8 cellular contexts compared by ENCODE assay signal in genomic region chr9:120619751-120620655, GRCh38. TPM values are rescaled to one million over a fixed set of nuclear protein-coding genes. Genes with fewer than 3 reads are reported as not detected.
DNase-seq lines count a peak whose midpoint lies in the region; ATAC-seq and TF ChIP-seq lines count a peak whose summit lies in the region.

No MANE protein-coding gene starts in this region.

- no peaks in the 10 kb centered on the region for H3K9me3 ChIP-seq in HEK293 (ENCODE audit: control insufficient read depth, insufficient read depth, low read depth, low read length)

- TF ChIP-seq CTCF in HEK293 (tag by site-specific recombination; IDR thresholded peaks at IDR 0.05) (0 out of 2 replicates have a peak, but pooled peaks have one; percentile 27), kidney epithelial cell (IDR thresholded peaks at IDR 0.05; ENCODE audit: insufficient read depth, low read length, poor library complexity, severe bottlenecking) (peak; percentile 72)

- H3K27me3 ChIP-seq in kidney epithelial cell (ENCODE audit: control insufficient read depth, insufficient read depth, low read length) = no peaks in the 10 kb centered on the region

- no peak for ATAC-seq in GM18909 (IDR thresholded peaks at IDR 0.05; ENCODE audit: poor library complexity, unreplicated experiment)

- DNase-seq in DMS114 treated with DMSO at 0.1 percent for 48 hours (lab: John Stamatoyannopoulos, UW; ENCODE audit: unreplicated experiment) (peak; percentile 56), NCI-H2196 (lab: John Stamatoyannopoulos, UW; ENCODE audit: unreplicated experiment) (peak; percentile 62), caudate nucleus (lab: John Stamatoyannopoulos, UW) (peak in 43 of 61 donors; percentile 2 to 81 (median 27)), kidney epithelial cell (ENCODE audit: low read depth) (no peak)
- peak in 3 of 4 experiments; percentile 13 to 25 (median 18) for DNase-seq in activated CD4-positive, CD25-positive, alpha-beta regulatory T cell (lab: John Stamatoyannopoulos, UW)
- peak; percentile 32 for DNase-seq in stimulated activated CD4-positive, alpha-beta T cell treated with anti-CD3 and anti-CD28 coated beads, Interleukin-2, amount 100 ng/mL, for 4 hours (ENCODE audit: low read depth)

- CTCF ChIA-PET in HEK293 (lab: Yijun Ruan, JAX) = interaction anchor here (0.6 to 1.4 kb wide), 36 partner anchors 8 to 1598 kb away, joined by 3 to 14 read pairs (median 4); no protein-coding TSS in a partner anchor

- POLR2A ChIA-PET in HEK293 (lab: Yijun Ruan, JAX) = interaction anchor here (1.0 kb wide), 1 partner anchor 94 kb away, joined by 3 read pairs; the partner anchor contains the start of gene MEGF9

- H3K36me3 ChIP-seq in HEK293 (ENCODE audit: control insufficient read depth in 2 of 2, insufficient read depth in 1 of 2, low read length in 2 of 2) = no peaks in the 10 kb centered on the region
- no peaks in the 10 kb centered on the region for H3K36me3 ChIP-seq in kidney epithelial cell (ENCODE audit: control insufficient read depth, insufficient read depth, low read length)

- peaks cover 3% of the 10 kb centered on the region; the same call in 1 of the 2 replicates for H3K4me1 ChIP-seq in HEK293 (ENCODE audit: control insufficient read depth, insufficient read depth, low read length)

- no peak overlapping the region for H3K27ac ChIP-seq in HEK293 (ENCODE audit: extremely low read depth, low read depth, low read length)
- peak overlapping the region; percentile 42 for H3K27ac ChIP-seq in caudate nucleus (ENCODE audit: low read depth, low read length)

- H3K4me3 ChIP-seq in HEK293 (ENCODE audit: low read depth, low read length) (no peak overlapping the region), kidney epithelial cell (ENCODE audit: low read depth, low read length) (no peak overlapping the region)

TF ChIP-seq in HEK293, 187 proteins besides CTCF, POLR2A, EP300 and RAD21:
- no peak for TF ChIP-seq ZNF610 (tag by site-specific recombination; IDR thresholded peaks at IDR 0.05; ENCODE audit: borderline replicate concordance)
- TF ChIP-seq ZBTB20 (tag by site-specific recombination; IDR thresholded peaks at IDR 0.05) = no peak
- peak; percentile 47; the same call in 1 of the 2 replicates for TF ChIP-seq ZNF664 (tag by site-specific recombination; IDR thresholded peaks at IDR 0.05)
- peak; percentile 66 for TF ChIP-seq ZNF654 (tag by site-specific recombination; IDR thresholded peaks at IDR 0.05; ENCODE audit: low read depth)
- no peak for TF ChIP-seq BCL11A (tag by site-specific recombination; IDR thresholded peaks at IDR 0.05; ENCODE audit: low read depth)
TF ChIP-seq in HEK293: peak in this region for 2.

RNA-seq across cellular contexts. Expression of gene CDK5RAP2, which starts 40.0 kb away (rescaled TPM):
- 41.9 and 56.1 TPM in 2 replicates for total RNA-seq in kidney epithelial cell
